ENCODE assay signal across 15 cellular contexts in genomic region chr21:38821959-38822682, GRCh38. TPM values are rescaled to one million over a fixed set of nuclear protein-coding genes. Genes with fewer than 3 reads are reported as not detected.
DNase-seq lines count a peak whose midpoint lies in the region; ATAC-seq and TF ChIP-seq lines count a peak whose summit lies in the region.
"Had no signal": no experiment of that assay in that cellular context is flagged by ENCODE, and none has a peak within 500 bp of the region (broad histone marks: within the 10 kb centered on the region; RNA-seq: fewer than 3 reads in every experiment).

No MANE protein-coding gene starts in this region.

- intact Hi-C loops in colonic mucosa (cut with DNase I) = no loop called here
- intact Hi-C loops in right lobe of liver (cut with DNase I) = loop anchor here in 1 of 2 donors (10.0 kb wide), 1 partner anchor 83 kb away; no protein-coding TSS in a partner anchor

- H3K9me3 ChIP-seq in colonic mucosa (no peaks in the 10 kb centered on the region), right lobe of liver (no peaks in the 10 kb centered on the region), stomach smooth muscle (ENCODE audit: control insufficient read depth in 2 of 2, low read length in 2 of 2) (peaks cover 0 to 9% of the 10 kb centered on the region in 2 donors)

- H3K27me3 ChIP-seq in colonic mucosa = no peaks in the 10 kb centered on the region
- H3K27me3 ChIP-seq in right lobe of liver = no peaks in the 10 kb centered on the region
- H3K27me3 ChIP-seq in stomach smooth muscle (ENCODE audit: control insufficient read depth in 1 of 2, insufficient read depth in 2 of 2, low read length in 2 of 2) = no peaks in the 10 kb centered on the region

- ATAC-seq in right lobe of liver = no peak
- ATAC-seq in GM21737 (IDR thresholded peaks at IDR 0.05; ENCODE audit: unreplicated experiment) = no peak

- H3K4me3 ChIP-seq in colonic mucosa (no peak overlapping the region), right lobe of liver (no peak overlapping the region), stomach smooth muscle (ENCODE audit: low read length in 2 of 2) (no peak overlapping the region)

- TF ChIP-seq POLR2A in right lobe of liver (IDR thresholded peaks at IDR 0.05) = peak; percentile 20

- DNase-seq in CMK (ENCODE audit: low read depth) = peak; percentile 37
- peak; percentile 24 for DNase-seq in colonic mucosa
- DNase-seq in right lobe of liver = no peak
- no peak for DNase-seq in stimulated activated CD4-positive, alpha-beta T cell treated with anti-CD3 and anti-CD28 coated beads, Interleukin-2, amount 100 ng/mL, for 48 hours
- no peak for DNase-seq in stimulated activated CD4-positive, alpha-beta T cell treated with anti-CD3 and anti-CD28 coated beads, Interleukin-4, amount 100 ng/mL, for 24 hours
- no peak for DNase-seq in medulla oblongata (ENCODE audit: extremely low spot score)
- DNase-seq: anterior cingulate cortex, hippocampal formation, MV-4-11, NCI-H2081 treated with DMSO at 0.1 percent for 48 hours, NCI-H69, retina, T-helper 1 cell had no signal

- H3K36me3 ChIP-seq in colonic mucosa = peaks cover 30% of the 10 kb centered on the region
- peaks cover 16 to 68% (median 63%) of the 10 kb centered on the region in 4 donors for H3K36me3 ChIP-seq in right lobe of liver
- peaks cover 56 to 59% of the 10 kb centered on the region in 2 donors for H3K36me3 ChIP-seq in stomach smooth muscle (ENCODE audit: control insufficient read depth in 2 of 2, insufficient read depth in 2 of 2, low read length in 2 of 2)

- TF ChIP-seq CTCF in colonic mucosa (IDR thresholded peaks at IDR 0.05) = no peak
- TF ChIP-seq CTCF in right lobe of liver (IDR thresholded peaks at IDR 0.05) = no peak

- 84% methylated on average over 5 of the region's 9 CpGs for WGBS in right lobe of liver (ENCODE audit: insufficient coverage, low coverage, low lambda C conversion rate, missing lambda C conversion rate)

- H3K9ac ChIP-seq in colonic mucosa (ENCODE audit: low read depth in 2 of 2, low read length in 2 of 2) (peak overlapping the region in 1 of 2 donors; percentile 81), stomach smooth muscle (ENCODE audit: low read length in 2 of 2) (no peak overlapping the region)

- H3K4me1 ChIP-seq in colonic mucosa = peaks cover 21% of the 10 kb centered on the region
- peaks cover 0 to 73% (median 24%) of the 10 kb centered on the region in 4 donors for H3K4me1 ChIP-seq in right lobe of liver
- peaks cover 58% of the 10 kb centered on the region for H3K4me1 ChIP-seq in stomach smooth muscle (ENCODE audit: control insufficient read depth, insufficient read depth, low read length)

- peak overlapping the region; percentile 51 for H3K27ac ChIP-seq in colonic mucosa
- peak overlapping the region; percentile 82 to 97 (median 97) for H3K27ac ChIP-seq in right lobe of liver
- peak overlapping the region; percentile 80 for H3K27ac ChIP-seq in stomach smooth muscle (ENCODE audit: low read length)

RNA-seq across cellular contexts. Expression of gene ETS2, which starts 16.4 kb away (rescaled TPM):
- total RNA-seq in colonic mucosa = 100 to 1,000 TPM; 110 to 185 TPM
- total RNA-seq in right lobe of liver = 100 to 1,000 TPM in 4 of 6 experiments, 10 to 100 TPM in 2; 38.3 to 252 (median 129) TPM

Comparison
In these comparisons a context has a peak if more than half of its experiments do, and no peak if none do; other contexts are left out.
1. DNase-seq: peak in CMK (single experiment) and colonic mucosa (single experiment); none in right lobe of liver (0 of 3), stimulated activated CD4-positive, alpha-beta T cell treated with anti-CD3 and anti-CD28 coated beads, Interleukin-2, amount 100 ng/mL, for 48 hours (0 of 2), stimulated activated CD4-positive, alpha-beta T cell treated with anti-CD3 and anti-CD28 coated beads, Interleukin-4, amount 100 ng/mL, for 24 hours (single experiment) and medulla oblongata (single experiment).
2. Peak in every context shown above with its lines, with median percentiles within 50 percentile points of each other: H3K27ac ChIP-seq.